Comparison of ENCODE assay signal across 13 cellular contexts in the genomic region with DNA sequence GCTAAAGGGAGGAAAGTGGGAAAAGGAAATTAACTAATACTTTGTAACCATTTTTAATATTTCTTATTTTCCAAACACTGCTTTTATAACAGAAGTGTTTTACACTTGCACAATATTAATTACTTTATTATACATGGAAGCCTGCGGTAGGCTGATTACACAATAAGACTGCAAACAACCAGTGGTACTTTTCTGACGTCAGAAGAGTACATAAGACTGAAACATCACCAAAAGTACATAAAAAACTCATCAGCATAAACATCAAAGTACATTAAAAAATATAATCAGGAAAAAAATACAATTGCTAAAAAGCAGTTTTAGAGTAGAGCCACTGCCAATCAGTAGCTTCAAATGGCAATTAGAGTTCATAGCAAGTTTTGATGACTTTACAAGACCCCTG. TPM values are rescaled to one million over a fixed set of nuclear protein-coding genes. Genes with fewer than 3 reads are reported as not detected.
DNase-seq lines count a peak whose midpoint lies in the region; ATAC-seq, FAIRE-seq and TF ChIP-seq lines count a peak whose summit lies in the region.
"Had no signal": no experiment of that assay in that cellular context is flagged by ENCODE, and none has a peak within 500 bp of the region (broad histone marks: within the 10 kb centered on the region; RNA-seq: fewer than 3 reads in every experiment).

No MANE protein-coding gene starts in this region.

- H3K4me1 Mint-ChIP-seq in activated naive CD8-positive, alpha-beta T cell (ENCODE audit: low read depth): peaks cover 76% of the 10 kb centered on the region

- H3K4me1 ChIP-seq in A549 (peaks cover 78% of the 10 kb centered on the region), iPS-15b (ENCODE audit: control insufficient read depth, insufficient read depth, low read length) (peaks cover 27% of the 10 kb centered on the region)

- no peak; a peak in 3 of 5 replicates for TF ChIP-seq RAD21 in A549 (conservative IDR thresholded peaks at IDR 0.05 in 1 of 2, IDR thresholded peaks at IDR 0.05 in 1 of 2)

- no peak overlapping the region for H3K9ac ChIP-seq in iPS-15b (ENCODE audit: low read depth, low read length)
- H3K9ac ChIP-seq: KMS-11 had no signal

- no peaks in the 10 kb centered on the region for H3K27me3 ChIP-seq in iPS-15b (ENCODE audit: control insufficient read depth, insufficient read depth, low read length)

- DNase-seq in A549 (ENCODE audit: low read depth in 1 of 2, low spot score in 1 of 2) (peak in 1 of 2 experiments; percentile 75), HCEC 1CT (peak; percentile 31), DMS 273 treated with DMSO at 0.1 percent for 48 hours (lab: John Stamatoyannopoulos, UW) (no peak), Ammon's horn (ENCODE audit: low spot score) (no peak)
- DNase-seq: activated naive CD4-positive, alpha-beta T cell treated with Interleukin-2 at 50 U/mL for 16 hours; posterior cingulate gyrus had no signal

- TF ChIP-seq EP300 in A549 (IDR thresholded peaks at IDR 0.05): peak; percentile 91 to 93; a peak in 4 of 5 replicates

- H3K4me3 Mint-ChIP-seq in activated naive CD8-positive, alpha-beta T cell: peak overlapping the region; percentile 98

- H3K4me3 ChIP-seq in A549 (peak overlapping the region; percentile 88), iPS-15b (ENCODE audit: low read depth, low read length) (peak overlapping the region; percentile 71)

- TF ChIP-seq CTCF in A549 (IDR thresholded peaks at IDR 0.05): no peak

- ATAC-seq in A549: no peak
- no peak for ATAC-seq in HG03175 (IDR thresholded peaks at IDR 0.05; ENCODE audit: unreplicated experiment)
- ATAC-seq in HG03442 (IDR thresholded peaks at IDR 0.05; ENCODE audit: unreplicated experiment): no peak
- ATAC-seq: Right ventricle myocardium inferior had no signal

- TF ChIP-seq POLR2A in A549 (IDR thresholded peaks at IDR 0.05; ENCODE audit: low read length): no peak

- H3K36me3 ChIP-seq in iPS-15b (ENCODE audit: control insufficient read depth, insufficient read depth, low read length): peaks cover 29% of the 10 kb centered on the region

- H3K27ac Mint-ChIP-seq in activated naive CD8-positive, alpha-beta T cell: no peak overlapping the region

- H3K27ac ChIP-seq in A549: peak overlapping the region; percentile 88 to 97
- H3K27ac ChIP-seq: KMS-11 had no signal

- FAIRE-seq in A549 (lab: Jason Lieb, UNC): no peak
- FAIRE-seq: islet of Langerhans had no signal

- H3K27me3 Mint-ChIP-seq in activated naive CD8-positive, alpha-beta T cell: no peaks in the 10 kb centered on the region

- CTCF ChIA-PET in A549 (lab: Yijun Ruan, JAX): no interaction called here

- WGBS in A549 (ENCODE audit: missing lambda C conversion rate): 1% methylated on average over 2 of the region's 2 CpGs

- H3K9me3 ChIP-seq in A549: no peaks in the 10 kb centered on the region
- no peaks in the 10 kb centered on the region for H3K9me3 ChIP-seq in iPS-15b (ENCODE audit: control insufficient read depth, insufficient read depth, low read length)

- H3K36me3 Mint-ChIP-seq in activated naive CD8-positive, alpha-beta T cell: peaks cover 35% of the 10 kb centered on the region

- peak overlapping the region; percentile 97 for H3K4me2 ChIP-seq in A549

- POLR2A ChIA-PET in A549 (lab: Yijun Ruan, JAX): no interaction called here

- peaks cover 10% of the 10 kb centered on the region for H3K9me3 Mint-ChIP-seq in activated naive CD8-positive, alpha-beta T cell (ENCODE audit: low read depth)

TF ChIP-seq in A549, 52 proteins besides CTCF, POLR2A, EP300 and RAD21:
- TF ChIP-seq ZFP36 (IDR thresholded peaks at IDR 0.05; ENCODE audit: borderline replicate concordance, partially characterized antibody) (no peak), FOSL2 (IDR thresholded peaks at IDR 0.05) (peak; percentile 70), FOSL2 (CRISPR knock-in tag; IDR thresholded peaks at IDR 0.05) (peak; percentile 82), CHD2 (IDR thresholded peaks at IDR 0.05; ENCODE audit: low read length, partially characterized antibody) (no peak), KDM5A (IDR thresholded peaks at IDR 0.05) (no peak), CBX8 (IDR thresholded peaks at IDR 0.05) (no peak), TP53 (CRISPR knock-in tag; IDR thresholded peaks at IDR 0.05) (no peak), HOXB5 (CRISPR knock-in tag; IDR thresholded peaks at IDR 0.05) (peak; percentile 41; the same call in 1 of the 2 replicates), TFCP2L1 (CRISPR knock-in tag; IDR thresholded peaks at IDR 0.05) (no peak), FOSB (CRISPR knock-in tag; IDR thresholded peaks at IDR 0.05) (no peak), RFX5 (IDR thresholded peaks at IDR 0.05) (no peak), HOXA7 (CRISPR knock-in tag; IDR thresholded peaks at IDR 0.05) (peak; percentile 60; the same call in 1 of the 2 replicates), GATA3 (IDR thresholded peaks at IDR 0.05; ENCODE audit: borderline replicate concordance) (peak; percentile 77), SREBF2 (IDR thresholded peaks at IDR 0.05) (no peak), RCOR1 (IDR thresholded peaks at IDR 0.05; ENCODE audit: low read depth, low read length) (no peak), CHD4 (IDR thresholded peaks at IDR 0.05; ENCODE audit: borderline replicate concordance) (no peak), CEBPB (IDR thresholded peaks at IDR 0.05) (peak; percentile 99), MAFK (IDR thresholded peaks at IDR 0.05; ENCODE audit: partially characterized antibody) (no peak), JUN (IDR thresholded peaks at IDR 0.05) (peak; percentile 67 to 94; a peak in 3 of 5 replicates), RNF2 (IDR thresholded peaks at IDR 0.05; ENCODE audit: borderline replicate concordance, low read depth) (no peak), HOXB13 (CRISPR knock-in tag; IDR thresholded peaks at IDR 0.05; ENCODE audit: low read depth) (no peak), RARB (CRISPR knock-in tag; IDR thresholded peaks at IDR 0.05) (no peak), ZC3H11A (IDR thresholded peaks at IDR 0.05) (no peak), SMC3 (IDR thresholded peaks at IDR 0.05) (peak; percentile 46; the same call in 2 of the 3 replicates), HEYL (CRISPR knock-in tag; IDR thresholded peaks at IDR 0.05) (no peak), ESRRA (IDR thresholded peaks at IDR 0.05; ENCODE audit: borderline replicate concordance, low read length) (no peak), ZNF302 (CRISPR knock-in tag; IDR thresholded peaks at IDR 0.05) (no peak), NFE2L2 (conservative IDR thresholded peaks at IDR 0.05; ENCODE audit: low read length) (no peak), ZSCAN20 (CRISPR knock-in tag; IDR thresholded peaks at IDR 0.05) (no peak), NPAS2 (CRISPR knock-in tag; IDR thresholded peaks at IDR 0.05; ENCODE audit: borderline replicate concordance) (no peak), JUNB (IDR thresholded peaks at IDR 0.05) (peak; percentile 88), HDAC2 (IDR thresholded peaks at IDR 0.05) (no peak), PHF8 (IDR thresholded peaks at IDR 0.05; ENCODE audit: borderline replicate concordance, low read depth) (no peak), EHMT2 (IDR thresholded peaks at IDR 0.05; ENCODE audit: low read depth) (no peak), EHF (CRISPR knock-in tag; IDR thresholded peaks at IDR 0.05) (no peak), MAZ (IDR thresholded peaks at IDR 0.05; ENCODE audit: borderline replicate concordance, low read depth, low read length) (no peak)
- TF ChIP-seq, protein P1, sequence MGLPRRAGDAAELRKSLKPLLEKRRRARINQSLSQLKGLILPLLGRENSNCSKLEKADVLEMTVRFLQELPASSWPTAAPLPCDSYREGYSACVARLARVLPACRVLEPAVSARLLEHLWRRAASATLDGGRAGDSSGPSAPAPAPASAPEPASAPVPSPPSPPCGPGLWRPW (IDR thresholded peaks at IDR 0.05): peak; percentile 88
- TF ChIP-seq, protein P2, sequence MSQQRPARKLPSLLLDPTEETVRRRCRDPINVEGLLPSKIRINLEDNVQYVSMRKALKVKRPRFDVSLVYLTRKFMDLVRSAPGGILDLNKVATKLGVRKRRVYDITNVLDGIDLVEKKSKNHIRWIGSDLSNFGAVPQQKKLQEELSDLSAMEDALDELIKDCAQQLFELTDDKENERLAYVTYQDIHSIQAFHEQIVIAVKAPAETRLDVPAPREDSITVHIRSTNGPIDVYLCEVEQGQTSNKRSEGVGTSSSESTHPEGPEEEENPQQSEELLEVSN (IDR thresholded peaks at IDR 0.05; ENCODE audit: borderline replicate concordance, low read depth): no peak
- TF ChIP-seq, protein P3, sequence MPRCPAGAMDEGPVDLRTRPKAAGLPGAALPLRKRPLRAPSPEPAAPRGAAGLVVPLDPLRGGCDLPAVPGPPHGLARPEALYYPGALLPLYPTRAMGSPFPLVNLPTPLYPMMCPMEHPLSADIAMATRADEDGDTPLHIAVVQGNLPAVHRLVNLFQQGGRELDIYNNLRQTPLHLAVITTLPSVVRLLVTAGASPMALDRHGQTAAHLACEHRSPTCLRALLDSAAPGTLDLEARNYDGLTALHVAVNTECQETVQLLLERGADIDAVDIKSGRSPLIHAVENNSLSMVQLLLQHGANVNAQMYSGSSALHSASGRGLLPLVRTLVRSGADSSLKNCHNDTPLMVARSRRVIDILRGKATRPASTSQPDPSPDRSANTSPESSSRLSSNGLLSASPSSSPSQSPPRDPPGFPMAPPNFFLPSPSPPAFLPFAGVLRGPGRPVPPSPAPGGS (IDR thresholded peaks at IDR 0.05): peak; percentile 95; the same call in 2 of the 3 replicates
- TF ChIP-seq, protein P4, sequence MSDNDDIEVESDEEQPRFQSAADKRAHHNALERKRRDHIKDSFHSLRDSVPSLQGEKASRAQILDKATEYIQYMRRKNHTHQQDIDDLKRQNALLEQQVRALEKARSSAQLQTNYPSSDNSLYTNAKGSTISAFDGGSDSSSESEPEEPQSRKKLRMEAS (IDR thresholded peaks at IDR 0.05): no peak

RNA-seq across cellular contexts. Expression of a gene that starts 4.6 kb away (rescaled TPM):
- polyA plus RNA-seq in A549 (2011; rRNA removed) (39.1 and 40.8 TPM in 2 replicates), A549 (2017; fragmentation: RNase III; extraction: RNeasy Plus Mini Kit Qiagen cat#74134 plus additional on column Dnase treatment) (30.8 to 33.7 TPM (median 31.5 TPM) in 3 replicates)
- 4.9 and 6.4 TPM in 2 replicates for polyA plus RNA-seq in A549 (2012; cell fraction: cytosol; rRNA removed)
- 6.6 and 7.5 TPM in 2 replicates for polyA plus RNA-seq in A549 (2012; cell fraction: nucleus; rRNA removed)
- polyA minus RNA-seq in A549 (2011; rRNA and poly(A)+ RNA removed): 40.1 and 40.2 TPM in 2 replicates
